In the genomic region with DNA sequence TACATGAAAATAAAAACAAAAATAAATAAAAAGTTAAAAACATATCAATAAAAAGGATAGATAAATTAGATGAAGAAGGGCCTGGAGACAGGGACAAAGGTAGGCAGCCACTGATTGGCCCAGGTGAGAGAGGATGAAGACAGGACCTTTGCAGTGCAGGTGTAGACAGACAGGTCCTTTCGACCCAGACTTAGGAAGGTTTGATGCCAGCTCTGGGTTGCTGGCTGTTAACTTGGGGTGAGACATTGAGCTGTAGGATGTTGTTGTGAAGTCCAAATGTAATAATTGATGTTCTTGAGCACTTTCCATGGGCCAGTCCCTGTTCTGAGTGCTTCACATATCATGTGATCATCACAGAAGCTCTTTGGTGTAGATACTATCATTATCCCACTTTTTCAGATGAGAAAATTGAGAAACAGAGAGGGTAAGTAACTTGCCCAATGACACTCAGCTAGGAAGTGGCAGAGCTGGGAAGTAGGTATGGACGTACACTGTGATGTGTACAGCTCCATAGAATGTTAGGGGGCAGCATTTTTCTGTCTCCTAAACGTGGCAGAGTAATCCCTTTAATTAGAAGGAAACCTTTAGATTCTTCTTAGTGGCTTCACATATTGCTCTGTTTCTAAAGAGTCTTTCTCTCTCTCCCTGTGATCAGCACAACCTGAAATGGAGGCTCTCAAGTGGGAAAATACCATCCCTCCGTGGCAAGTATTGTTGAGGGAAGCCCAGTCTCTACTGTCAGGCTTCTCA, we compare ENCODE assay signal across 8 cellular contexts.
DNase-seq lines count a peak whose midpoint lies in the region; ATAC-seq lines count a peak whose summit lies in the region.

No MANE protein-coding gene starts in this region.

- intact Hi-C loops in activated naive CD4-positive, alpha-beta T cell treated with anti-CD3 and anti-CD28 coated beads for 36 hours (cut with micrococcal nuclease): loop anchor here (1.0 to 5.0 kb wide), 8 partner anchors 11 to 798 kb away; no protein-coding TSS in a partner anchor

- H3K4me3 Mint-ChIP-seq in activated naive CD4-positive, alpha-beta T cell treated with anti-CD3 and anti-CD28 coated beads for 36 hours: peak overlapping the region; percentile 32
- peak overlapping the region; percentile 24 for H3K4me3 Mint-ChIP-seq in activated naive CD8-positive, alpha-beta T cell treated with anti-CD3 and anti-CD28 coated beads, Interleukin-2, amount 10 ng/mL, durations not matched to agents 7 days and 5 days
- peak overlapping the region; percentile 35 for H3K4me3 Mint-ChIP-seq in stimulated activated memory B cell treated with anti-CD40 and anti-IgM and Interleukin-4, amounts not matched to agents 10 μg/mL and 1 μg/mL and 100 μg/mL, for 72 hours

- no peaks in the 10 kb centered on the region for H3K27me3 Mint-ChIP-seq in activated naive CD4-positive, alpha-beta T cell treated with anti-CD3 and anti-CD28 coated beads for 36 hours (ENCODE audit: low read depth)
- peaks cover 10% of the 10 kb centered on the region for H3K27me3 Mint-ChIP-seq in activated naive CD8-positive, alpha-beta T cell treated with anti-CD3 and anti-CD28 coated beads, Interleukin-2, amount 10 ng/mL, durations not matched to agents 7 days and 5 days
- H3K27me3 Mint-ChIP-seq in stimulated activated memory B cell treated with anti-CD40 and anti-IgM and Interleukin-4, amounts not matched to agents 10 μg/mL and 1 μg/mL and 100 μg/mL, for 72 hours: peaks cover 11% of the 10 kb centered on the region

- no peaks in the 10 kb centered on the region for H3K36me3 Mint-ChIP-seq in activated naive CD4-positive, alpha-beta T cell treated with anti-CD3 and anti-CD28 coated beads for 36 hours (ENCODE audit: low read depth)
- no peaks in the 10 kb centered on the region for H3K36me3 Mint-ChIP-seq in activated naive CD8-positive, alpha-beta T cell treated with anti-CD3 and anti-CD28 coated beads, Interleukin-2, amount 10 ng/mL, durations not matched to agents 7 days and 5 days
- no peaks in the 10 kb centered on the region for H3K36me3 Mint-ChIP-seq in stimulated activated memory B cell treated with anti-CD40 and anti-IgM and Interleukin-4, amounts not matched to agents 10 μg/mL and 1 μg/mL and 100 μg/mL, for 72 hours

- DNase-seq in activated naive CD4-positive, alpha-beta T cell treated with anti-CD3 and anti-CD28 coated beads for 36 hours: no peak
- no peak for DNase-seq in activated naive CD4-positive, alpha-beta T cell (lab: John Stamatoyannopoulos, UW)
- DNase-seq in activated naive CD8-positive, alpha-beta T cell treated with anti-CD3 and anti-CD28 coated beads, Interleukin-2, amount 10 ng/mL, durations not matched to agents 7 days and 5 days: no peak
- DNase-seq in NCI-H2029 (lab: John Stamatoyannopoulos, UW): no peak
- DNase-seq in NCI-H1417 treated with DMSO at 0.1 percent for 48 hours (lab: John Stamatoyannopoulos, UW): no peak
- no peak for DNase-seq in stimulated activated CD4-positive, alpha-beta T cell treated with anti-CD3 and anti-CD28 coated beads, Interleukin-4, amount 100 ng/mL, for 4 hours

- peaks cover 2% of the 10 kb centered on the region for H3K4me1 Mint-ChIP-seq in activated naive CD4-positive, alpha-beta T cell treated with anti-CD3 and anti-CD28 coated beads for 36 hours (ENCODE audit: low read depth)
- H3K4me1 Mint-ChIP-seq in activated naive CD8-positive, alpha-beta T cell treated with anti-CD3 and anti-CD28 coated beads, Interleukin-2, amount 10 ng/mL, durations not matched to agents 7 days and 5 days: peaks cover 2% of the 10 kb centered on the region
- H3K4me1 Mint-ChIP-seq in stimulated activated memory B cell treated with anti-CD40 and anti-IgM and Interleukin-4, amounts not matched to agents 10 μg/mL and 1 μg/mL and 100 μg/mL, for 72 hours: peaks cover 14% of the 10 kb centered on the region

- peak overlapping the region; percentile 54 for H3K27ac Mint-ChIP-seq in activated naive CD4-positive, alpha-beta T cell treated with anti-CD3 and anti-CD28 coated beads for 36 hours
- no peak overlapping the region for H3K27ac Mint-ChIP-seq in activated naive CD8-positive, alpha-beta T cell treated with anti-CD3 and anti-CD28 coated beads, Interleukin-2, amount 10 ng/mL, durations not matched to agents 7 days and 5 days
- peak overlapping the region; percentile 57 for H3K27ac Mint-ChIP-seq in stimulated activated memory B cell treated with anti-CD40 and anti-IgM and Interleukin-4, amounts not matched to agents 10 μg/mL and 1 μg/mL and 100 μg/mL, for 72 hours

- CTCF ChIA-PET in activated naive CD4-positive, alpha-beta T cell treated with anti-CD3 and anti-CD28 coated beads for 36 hours (lab: Charles Lee): interaction anchor here (0.5 to 5.1 kb wide), 57 partner anchors 10 to 497 kb away, joined by 3 to 160 read pairs (median 5); no protein-coding TSS in a partner anchor

- POLR2A ChIA-PET in activated naive CD8-positive, alpha-beta T cell treated with anti-CD3 and anti-CD28 coated beads, Interleukin-2, amount 10 ng/mL, durations not matched to agents 7 days and 5 days (lab: Charles Lee): interaction anchor here (1.9 kb wide), 1 partner anchor 207 kb away, joined by 10 read pairs; no protein-coding TSS in a partner anchor

- H3K9me3 Mint-ChIP-seq in activated naive CD4-positive, alpha-beta T cell treated with anti-CD3 and anti-CD28 coated beads for 36 hours: no peaks in the 10 kb centered on the region
- no peaks in the 10 kb centered on the region for H3K9me3 Mint-ChIP-seq in activated naive CD8-positive, alpha-beta T cell treated with anti-CD3 and anti-CD28 coated beads, Interleukin-2, amount 10 ng/mL, durations not matched to agents 7 days and 5 days
- no peaks in the 10 kb centered on the region for H3K9me3 Mint-ChIP-seq in stimulated activated memory B cell treated with anti-CD40 and anti-IgM and Interleukin-4, amounts not matched to agents 10 μg/mL and 1 μg/mL and 100 μg/mL, for 72 hours

- ATAC-seq in HG02840 (IDR thresholded peaks at IDR 0.05; ENCODE audit: low FRiP score, unreplicated experiment): peak; percentile 20
- ATAC-seq in activated naive CD8-positive, alpha-beta T cell treated with anti-CD3 and anti-CD28 coated beads, Interleukin-2, amount 10 ng/mL, durations not matched to agents 7 days and 5 days (ENCODE audit: low read depth): peak; percentile 10
- no peak for ATAC-seq in stimulated activated memory B cell treated with anti-CD40 and anti-IgM and Interleukin-4, amounts not matched to agents 10 μg/mL and 1 μg/mL and 100 μg/mL, for 72 hours
